In genomic region chr10:96588601-96589419, GRCh38 we compare ENCODE assay signal across 9 cellular contexts. TPM values are rescaled to one million over a fixed set of nuclear protein-coding genes. Genes with fewer than 3 reads are reported as not detected.
DNase-seq lines count a peak whose midpoint lies in the region; ATAC-seq, FAIRE-seq and TF ChIP-seq lines count a peak whose summit lies in the region.
"Had no signal": no experiment of that assay in that cellular context is flagged by ENCODE, and none has a peak within 500 bp of the region (broad histone marks: within the 10 kb centered on the region; RNA-seq: fewer than 3 reads in every experiment).

No MANE protein-coding gene starts in this region.

- no peak overlapping the region for H3K4me3 ChIP-seq in bronchial epithelial cell (ENCODE audit: low read depth, low read length)

- H3K36me3 ChIP-seq in bronchial epithelial cell (ENCODE audit: control insufficient read depth, insufficient read depth, low read length), result no peaks in the 10 kb centered on the region

- H3K27me3 ChIP-seq in bronchial epithelial cell (ENCODE audit: control insufficient read depth, insufficient read depth, low read length), result no peaks in the 10 kb centered on the region
- H3K27me3 ChIP-seq: SJSA1 had no signal

- peak; percentile 47 for ATAC-seq in GM18511 (IDR thresholded peaks at IDR 0.05; ENCODE audit: unreplicated experiment)
- ATAC-seq in HG03442 (IDR thresholded peaks at IDR 0.05; ENCODE audit: unreplicated experiment), result peak; percentile 34
- ATAC-seq in GM21723 (IDR thresholded peaks at IDR 0.05; ENCODE audit: unreplicated experiment), result no peak

- FAIRE-seq in bronchial epithelial cell (lab: Jason Lieb, UNC), result no peak

- TF ChIP-seq CTCF in bronchial epithelial cell (IDR thresholded peaks at IDR 0.05; ENCODE audit: insufficient read depth, low read length, severe bottlenecking), result no peak

- peak; percentile 87 for DNase-seq in A172 (ENCODE audit: low spot score)
- DNase-seq in bronchial epithelial cell (ENCODE audit: low read depth), result peak; percentile 82
- no peak for DNase-seq in NCI-H1092 (lab: John Stamatoyannopoulos, UW)
- no peak for DNase-seq in iPS-NIHi11 (ENCODE audit: low spot score)
- DNase-seq in MV-4-11 (lab: John Stamatoyannopoulos, UW), result no peak

RNA-seq across cellular contexts. Expression of gene TM9SF3, which starts 2.0 kb away (rescaled TPM):
- total RNA-seq in A172 (2014; rRNA removed; shearing (Covaris generic)), result 144 and 146 TPM in 2 replicates
- total RNA-seq in bronchial epithelial cell, result 121 and 145 TPM in 2 replicates

Comparison
In these comparisons a context has a peak if more than half of its experiments do, and no peak if none do; other contexts are left out.
1. DNase-seq: peak in A172 (single experiment) and bronchial epithelial cell (single experiment); none in NCI-H1092 (single experiment), iPS-NIHi11 (single experiment) and MV-4-11 (single experiment).